Comparison of ENCODE assay signal across 26 cellular contexts in the genomic region with DNA sequence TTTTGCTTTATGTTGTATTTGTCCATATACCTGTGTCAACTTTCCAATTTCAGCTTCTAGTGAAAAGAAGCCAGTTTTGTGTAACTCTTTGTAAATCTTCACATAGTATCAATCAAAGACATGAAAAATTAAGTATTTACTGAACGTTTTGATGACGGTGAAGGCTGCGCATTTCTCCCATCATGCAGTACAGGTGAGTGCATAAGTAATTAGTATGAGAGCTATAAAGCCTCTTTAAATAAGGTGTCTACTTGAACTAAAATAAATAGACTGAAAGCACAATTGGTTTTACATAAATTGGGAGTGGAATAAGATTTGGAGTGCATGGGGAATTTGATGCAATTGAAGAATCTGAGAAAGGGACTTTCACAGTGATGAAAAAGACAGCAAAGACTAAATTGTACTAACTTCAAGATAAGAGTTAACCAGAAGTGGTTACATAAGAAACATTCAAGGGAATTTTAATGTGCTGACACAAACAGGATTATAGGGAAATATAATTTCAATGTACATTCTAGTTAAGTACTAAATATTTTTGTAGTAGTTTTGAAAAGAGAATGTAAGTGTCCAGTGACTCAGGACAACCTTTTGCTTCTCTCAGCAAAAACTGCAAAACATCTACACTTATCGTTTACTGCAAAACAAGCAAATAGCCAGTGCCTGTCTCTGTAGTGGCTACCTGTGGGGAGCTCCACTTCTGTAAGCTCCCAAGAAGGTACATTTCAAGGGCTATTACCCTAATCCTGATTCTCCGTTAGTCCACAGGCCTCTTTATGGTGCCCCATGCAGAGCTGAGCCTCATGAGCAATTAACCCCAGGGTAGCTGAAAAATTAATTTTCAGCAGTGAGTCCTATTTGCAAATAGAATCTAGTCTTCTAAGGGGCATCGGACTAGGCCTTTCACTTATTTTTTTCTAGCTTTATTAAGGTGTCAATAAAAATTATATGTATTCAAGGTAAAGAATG.
"Had no signal": no experiment of that assay in that cellular context is flagged by ENCODE, and none has a peak within 500 bp of the region (broad histone marks: within the 10 kb centered on the region; RNA-seq: fewer than 3 reads in every experiment).

No MANE protein-coding gene starts in this region.

- H3K79me2 ChIP-seq: hepatocyte had no signal

- H3K36me3 Mint-ChIP-seq: neural progenitor cell had no signal

- ATAC-seq: activated T-helper 17 cell treated with anti-CD3 and anti-CD28 coated beads, Interleukin-2, amount 50 U/mL, for 72 hours; esophagus mucosa; left ventricle myocardium superior; naive thymus-derived CD8-positive, alpha-beta T cell; upper lobe of right lung had no signal

- H3K27ac ChIP-seq: adrenal gland, ascending aorta, brain microvascular endothelial cell, hepatocyte, neural progenitor cell, spleen, upper lobe of right lung had no signal

- H3K27me3 Mint-ChIP-seq: activated naive CD8-positive, alpha-beta T cell; activated T-cell treated with anti-CD3 and anti-CD28 coated beads, Interleukin-2, amount 50 U/mL, for 24 hours; activated T-helper 17 cell treated with anti-CD3 and anti-CD28 coated beads, Interleukin-2, amount 50 U/mL, for 72 hours; naive thymus-derived CD8-positive, alpha-beta T cell had no signal

- H3K36me3 ChIP-seq: adrenal gland, ascending aorta, brain microvascular endothelial cell, neural progenitor cell, spleen, upper lobe of right lung had no signal

- H3K27me3 ChIP-seq: adrenal gland, ascending aorta, brain microvascular endothelial cell, hepatocyte, neural progenitor cell, spleen, upper lobe of right lung had no signal

- H3K27ac Mint-ChIP-seq: activated naive CD8-positive, alpha-beta T cell; activated T-cell treated with anti-CD3 and anti-CD28 coated beads, Interleukin-2, amount 50 U/mL, for 24 hours; activated T-helper 17 cell treated with anti-CD3 and anti-CD28 coated beads, Interleukin-2, amount 50 U/mL, for 72 hours; mesothelial cell of epicardium; naive thymus-derived CD8-positive, alpha-beta T cell; neural progenitor cell had no signal

- H3K9me3 ChIP-seq: adrenal gland, upper lobe of right lung had no signal

- H3K9me3 Mint-ChIP-seq: activated T-cell treated with anti-CD3 and anti-CD28 coated beads, Interleukin-2, amount 50 U/mL, for 24 hours; activated T-helper 17 cell treated with anti-CD3 and anti-CD28 coated beads, Interleukin-2, amount 50 U/mL, for 72 hours; immature natural killer cell; neural progenitor cell had no signal

- H3K4me2 ChIP-seq: hepatocyte, neural progenitor cell had no signal

- H3K4me1 ChIP-seq: adrenal gland, upper lobe of right lung had no signal

- DNase-seq: activated CD8-positive, alpha-beta memory T cell treated with anti-CD3 and anti-CD28 coated beads, Interleukin-2, amount 50 U/mL, for 4 hours; activated T-cell treated with anti-CD3 and anti-CD28 coated beads, Interleukin-2, amount 50 U/mL, for 24 hours; adrenal gland; brain microvascular endothelial cell; caudate nucleus; dermis blood vessel endothelial cell; effector CD8-positive, alpha-beta T cell; glutamatergic neuron; immature natural killer cell; left ventricle myocardium superior; mammary epithelial cell; naive thymus-derived CD8-positive, alpha-beta T cell; retina; spleen; stimulated activated CD4-positive, alpha-beta T cell treated with anti-CD3 and anti-CD28 coated beads, Interleukin-4, amount 100 ng/mL, for 1 hour; stimulated activated naive CD4-positive, alpha-beta T cell treated with Interleukin-2 at 50 U/mL for 16 hours; T-helper 9 cell; upper lobe of right lung had no signal

- H3K4me3 Mint-ChIP-seq: activated naive CD8-positive, alpha-beta T cell; activated T-cell treated with anti-CD3 and anti-CD28 coated beads, Interleukin-2, amount 50 U/mL, for 24 hours; activated T-helper 17 cell treated with anti-CD3 and anti-CD28 coated beads, Interleukin-2, amount 50 U/mL, for 72 hours; immature natural killer cell; mesothelial cell of epicardium; naive thymus-derived CD8-positive, alpha-beta T cell; neural progenitor cell had no signal

- H3K9ac ChIP-seq: neural progenitor cell had no signal

- H3K4me3 ChIP-seq: adrenal gland, ascending aorta, hepatocyte, neural progenitor cell, spleen, upper lobe of right lung had no signal

- H3K4me1 Mint-ChIP-seq: activated T-helper 17 cell treated with anti-CD3 and anti-CD28 coated beads, Interleukin-2, amount 50 U/mL, for 72 hours; mesothelial cell of epicardium; neural progenitor cell had no signal

- H2AFZ ChIP-seq: hepatocyte, neural progenitor cell had no signal

- FAIRE-seq: endothelial cell of umbilical vein had no signal
